ENCODE assay signal across 15 cellular contexts in the genomic region with DNA sequence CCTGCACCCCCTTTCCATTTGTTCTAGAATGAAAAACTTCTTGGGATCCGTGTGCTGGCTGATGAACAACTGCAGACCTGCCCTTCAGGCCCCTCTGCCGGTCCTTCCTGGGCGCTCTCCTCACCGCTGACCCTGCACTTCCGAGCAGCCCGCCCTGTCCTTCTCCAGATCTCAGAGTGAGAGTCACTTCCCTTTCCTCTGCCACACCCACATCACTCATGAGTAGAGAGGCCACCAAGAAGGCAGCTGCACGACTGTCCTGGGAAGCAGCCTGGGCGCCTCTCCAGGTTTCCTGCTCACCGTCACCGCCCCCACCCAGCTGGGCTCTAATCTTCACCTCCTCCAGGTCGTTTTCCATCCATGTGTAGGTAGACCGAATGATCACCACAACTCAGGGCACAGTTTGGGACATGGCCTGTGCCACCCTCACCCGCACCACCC. TPM values are rescaled to one million over a fixed set of nuclear protein-coding genes. Genes with fewer than 3 reads are reported as not detected.
DNase-seq lines count a peak whose midpoint lies in the region; ATAC-seq and TF ChIP-seq lines count a peak whose summit lies in the region.
"Had no signal": no experiment of that assay in that cellular context is flagged by ENCODE, and none has a peak within 500 bp of the region (broad histone marks: within the 10 kb centered on the region; RNA-seq: fewer than 3 reads in every experiment).

No MANE protein-coding gene starts in this region.

- no peak overlapping the region for H3K4me3 ChIP-seq in right atrium auricular region
- no peak overlapping the region for H3K4me3 ChIP-seq in upper lobe of left lung

- H3K27ac Mint-ChIP-seq in WTC11 = no peak overlapping the region; the same call in 1 of the 2 replicates
- H3K27ac Mint-ChIP-seq: activated naive CD8-positive, alpha-beta T cell; stimulated activated naive CD8-positive, alpha-beta T cell treated with anti-CD3 and anti-CD28 coated beads, Interleukin-15, Interleukin-2, amounts not matched to agents 100 ng/mL and 50 ng/mL, for 24 hours had no signal

- POLR2A ChIA-PET in RWPE1 (lab: Yijun Ruan, JAX; ENCODE audit: low non-redundant PET) = interaction anchor here (0.8 kb wide), 1 partner anchor 31 kb away, joined by 3 read pairs; no protein-coding TSS in a partner anchor
- POLR2A ChIA-PET in WTC11 (lab: Charles Lee) = no interaction called here

- no peaks in the 10 kb centered on the region for H3K9me3 ChIP-seq in right atrium auricular region
- no peaks in the 10 kb centered on the region for H3K9me3 ChIP-seq in upper lobe of left lung

- peaks cover 3% of the 10 kb centered on the region; the same call in 1 of the 2 replicates for H3K9me3 Mint-ChIP-seq in WTC11
- H3K9me3 Mint-ChIP-seq: stimulated activated naive CD8-positive, alpha-beta T cell treated with anti-CD3 and anti-CD28 coated beads, Interleukin-15, Interleukin-2, amounts not matched to agents 100 ng/mL and 50 ng/mL, for 24 hours had no signal

- H3K27me3 ChIP-seq in right atrium auricular region (no peaks in the 10 kb centered on the region), upper lobe of left lung (no peaks in the 10 kb centered on the region)

- 58 to 59% methylated on average over 9 to 13 of the region's 13 CpGs for WGBS in upper lobe of left lung, 2 donors

- H3K4me1 ChIP-seq in right atrium auricular region (no peaks in the 10 kb centered on the region), upper lobe of left lung (peaks cover 0 to 10% (median 5%) of the 10 kb centered on the region in 4 donors)

- peak; percentile 47 for ATAC-seq in Right ventricle myocardium inferior
- ATAC-seq in upper lobe of left lung (ENCODE audit: low FRiP score in 2 of 2) = peak; percentile 38 to 70
- ATAC-seq in GM18870 (IDR thresholded peaks at IDR 0.05; ENCODE audit: unreplicated experiment) = no peak
- ATAC-seq in WTC11 = no peak
- no peak for ATAC-seq in stimulated activated naive CD8-positive, alpha-beta T cell treated with anti-CD3 and anti-CD28 coated beads, Interleukin-15, Interleukin-2, amounts not matched to agents 100 U/mL and 50 U/mL, for 24 hours
- ATAC-seq: Panc1 had no signal

- DNase-seq in Right ventricle myocardium inferior (ENCODE audit: missing footprints) (no peak), right atrium auricular region (ENCODE audit: low spot score) (no peak), RWPE1 (ENCODE audit: low spot score) (no peak), islet precursor cell (peak; percentile 50), upper lobe of left lung (no peak), WTC11 (ENCODE audit: low spot score) (no peak)
- no peak for DNase-seq in stimulated activated naive CD8-positive, alpha-beta T cell treated with anti-CD3 and anti-CD28 coated beads, Interleukin-15, Interleukin-2, amounts not matched to agents 100 U/mL and 50 U/mL, for 24 hours
- DNase-seq: DND-41, GOT3, retina, T1000 had no signal

- CTCF ChIA-PET in RWPE1 (lab: Yijun Ruan, JAX) (interaction anchor here (1.3 kb wide), 1 partner anchor 192 kb away, joined by 3 read pairs; the partner anchor contains the start of gene NRARP), WTC11 (lab: Charles Lee) (interaction anchor here (0.9 kb wide), 1 partner anchor 257 kb away, joined by 3 read pairs; no protein-coding TSS in a partner anchor)

- no peak overlapping the region for H3K4me3 Mint-ChIP-seq in WTC11
- H3K4me3 Mint-ChIP-seq: activated naive CD8-positive, alpha-beta T cell; stimulated activated naive CD8-positive, alpha-beta T cell treated with anti-CD3 and anti-CD28 coated beads, Interleukin-15, Interleukin-2, amounts not matched to agents 100 ng/mL and 50 ng/mL, for 24 hours had no signal

- H3K27me3 Mint-ChIP-seq in WTC11 (ENCODE audit: low read depth) = no peaks in the 10 kb centered on the region
- H3K27me3 Mint-ChIP-seq: activated naive CD8-positive, alpha-beta T cell; stimulated activated naive CD8-positive, alpha-beta T cell treated with anti-CD3 and anti-CD28 coated beads, Interleukin-15, Interleukin-2, amounts not matched to agents 100 ng/mL and 50 ng/mL, for 24 hours had no signal

- H3K36me3 Mint-ChIP-seq in WTC11 = no peaks in the 10 kb centered on the region
- H3K36me3 Mint-ChIP-seq: activated naive CD8-positive, alpha-beta T cell had no signal

- H3K4me1 Mint-ChIP-seq in WTC11 = no peaks in the 10 kb centered on the region

- H3K36me3 ChIP-seq in right atrium auricular region (peaks cover 6% of the 10 kb centered on the region), upper lobe of left lung (peaks cover 0 to 7% (median 0%) of the 10 kb centered on the region in 4 donors)

- TF ChIP-seq POLR2A in upper lobe of left lung (IDR thresholded peaks at IDR 0.05) = no peak

- H3K27ac ChIP-seq in right atrium auricular region (no peak overlapping the region), RWPE1 (peak overlapping the region; percentile 33), upper lobe of left lung (no peak overlapping the region)

- intact Hi-C loops in Right ventricle myocardium inferior (cut with DNase I) = no loop called here

- no peak for TF ChIP-seq CTCF in right atrium auricular region (IDR thresholded peaks at IDR 0.05)
- no peak for TF ChIP-seq CTCF in RWPE1 (conservative IDR thresholded peaks at IDR 0.05; ENCODE audit: low read depth)
- TF ChIP-seq CTCF in upper lobe of left lung (IDR thresholded peaks at IDR 0.05) = no peak
- no peak for TF ChIP-seq CTCF in WTC11 (IDR thresholded peaks at IDR 0.05)

- TF ChIP-seq EP300 in upper lobe of left lung (IDR thresholded peaks at IDR 0.05) = no peak

TF ChIP-seq in WTC11, 78 proteins besides CTCF, POLR2A, EP300 and RAD21 (continues in another document):
- no peak for TF ChIP-seq JUN (CRISPR knock-in tag; IDR thresholded peaks at IDR 0.05)
- TF ChIP-seq TP53 (CRISPR knock-in tag; IDR thresholded peaks at IDR 0.05) = no peak
- no peak for TF ChIP-seq ZNF416 (CRISPR knock-in tag; IDR thresholded peaks at IDR 0.05)
- TF ChIP-seq ZNF423 (CRISPR knock-in tag; IDR thresholded peaks at IDR 0.05) = no peak
- no peak for TF ChIP-seq ATF2 (CRISPR knock-in tag; IDR thresholded peaks at IDR 0.05; ENCODE audit: borderline replicate concordance, low read depth)
- no peak for TF ChIP-seq NFE2L1 (CRISPR knock-in tag; IDR thresholded peaks at IDR 0.05)
- no peak for TF ChIP-seq NFYB (CRISPR knock-in tag; conservative IDR thresholded peaks at IDR 0.05; ENCODE audit: low read depth)
- TF ChIP-seq CBFB (CRISPR knock-in tag; IDR thresholded peaks at IDR 0.05; ENCODE audit: low read depth) = no peak
- no peak for TF ChIP-seq ZNF219 (CRISPR knock-in tag; IDR thresholded peaks at IDR 0.05; ENCODE audit: borderline replicate concordance)
- TF ChIP-seq SOX15 (CRISPR knock-in tag; IDR thresholded peaks at IDR 0.05) = no peak
- TF ChIP-seq ZNF671 (CRISPR knock-in tag; IDR thresholded peaks at IDR 0.05) = no peak
- TF ChIP-seq ETV6 (CRISPR knock-in tag; IDR thresholded peaks at IDR 0.05) = no peak
- no peak for TF ChIP-seq SP1 (CRISPR knock-in tag; conservative IDR thresholded peaks at IDR 0.05)
- no peak for TF ChIP-seq NR2C2 (CRISPR knock-in tag; IDR thresholded peaks at IDR 0.05)
- no peak for TF ChIP-seq E2F4 (CRISPR knock-in tag; IDR thresholded peaks at IDR 0.05; ENCODE audit: borderline replicate concordance, low read depth)
- TF ChIP-seq HMGA2 (CRISPR knock-in tag; IDR thresholded peaks at IDR 0.05) = no peak
- TF ChIP-seq CREB1 (CRISPR knock-in tag; IDR thresholded peaks at IDR 0.05) = no peak
- TF ChIP-seq GABPB1 (CRISPR knock-in tag; IDR thresholded peaks at IDR 0.05) = no peak

RNA-seq across cellular contexts. Expression of gene NSMF, which starts 35.0 kb away (rescaled TPM):
- total RNA-seq in Right ventricle myocardium inferior (11.5 TPM), right atrium auricular region (10 to 100 TPM; 16.2 to 26.2 TPM), upper lobe of left lung (10 to 100 TPM; 20.4 to 57.6 (median 25.9) TPM), WTC11 (2021) (61.6 to 63.7 TPM (median 61.9 TPM) in 3 replicates)

RNA-seq across cellular contexts. Expression of gene ENTPD8, which starts 53.0 kb away (rescaled TPM):
- total RNA-seq in Right ventricle myocardium inferior = not detected
- total RNA-seq in right atrium auricular region = not detected
- under 1 TPM in 2 of 6 donors, not detected in 4; 0.15 to 0.17 TPM for total RNA-seq in upper lobe of left lung
- 2.0 to 2.5 TPM (median 2.3 TPM) in 3 replicates for total RNA-seq in WTC11 (2021)

RNA-seq across cellular contexts. Expression of gene PNPLA7, which starts 56.1 kb away (rescaled TPM):
- total RNA-seq in Right ventricle myocardium inferior (9.8 TPM), right atrium auricular region (1 to 10 TPM; 4.4 to 4.6 TPM), upper lobe of left lung (100 to 1,000 TPM in 1 of 6 donors, 10 to 100 TPM in 2, 1 to 10 TPM in 3; 6.0 to 104 (median 14.0) TPM), WTC11 (2021) (1.3 to 1.6 TPM (median 1.6 TPM) in 3 replicates)

RNA-seq across cellular contexts. Expression of gene MRPL41, which starts 57.6 kb away (rescaled TPM):
- 244 TPM for total RNA-seq in Right ventricle myocardium inferior
- total RNA-seq in right atrium auricular region = 100 to 1,000 TPM; 172 to 238 TPM
- 100 to 1,000 TPM in 2 of 6 donors, 10 to 100 TPM in 4; 36.5 to 172 (median 62.1) TPM for total RNA-seq in upper lobe of left lung
- total RNA-seq in WTC11 (2021) = 70.1 to 79.4 TPM (median 74.8 TPM) in 3 replicates

Comparison
In these comparisons a context has a peak if more than half of its experiments do, and no peak if none do; other contexts are left out.
1. ATAC-seq: peak in Right ventricle myocardium inferior (single experiment) and upper lobe of left lung (2 of 2); none in GM18870 (single experiment), WTC11 (single experiment) and stimulated activated naive CD8-positive, alpha-beta T cell treated with anti-CD3 and anti-CD28 coated beads, Interleukin-15, Interleukin-2, amounts not matched to agents 100 U/mL and 50 U/mL, for 24 hours (single experiment).